In genomic region chr1:156194300-156194652, GRCh38 we compare ENCODE assay signal across 6 cellular contexts.
DNase-seq lines count a peak whose midpoint lies in the region; ATAC-seq lines count a peak whose summit lies in the region.

No MANE protein-coding gene starts in this region.

- H3K4me3 ChIP-seq in muscle layer of colon (ENCODE audit: low read depth in 1 of 2, low read length in 2 of 2) = peak overlapping the region; percentile 27 to 97

- ATAC-seq in HG03175 (IDR thresholded peaks at IDR 0.05; ENCODE audit: unreplicated experiment) = peak; percentile 4
- no peak for ATAC-seq in GM21360 (IDR thresholded peaks at IDR 0.05; ENCODE audit: unreplicated experiment)

- no peaks in the 10 kb centered on the region for H3K27me3 ChIP-seq in muscle layer of colon (ENCODE audit: control insufficient read depth in 1 of 2, insufficient read depth in 2 of 2, low read length in 2 of 2)

- H3K9ac ChIP-seq in muscle layer of colon (ENCODE audit: low read length) = peak overlapping the region; percentile 90

- peaks cover 22% of the 10 kb centered on the region for H3K4me1 ChIP-seq in muscle layer of colon (ENCODE audit: insufficient read depth, low read length)

- no peaks in the 10 kb centered on the region for H3K9me3 ChIP-seq in muscle layer of colon (ENCODE audit: low read length)

- peaks cover 3% of the 10 kb centered on the region for H3K36me3 ChIP-seq in muscle layer of colon (ENCODE audit: insufficient read depth, low read length)

- DNase-seq in NCI-H774 (lab: John Stamatoyannopoulos, UW) (no peak), kidney glomerular epithelial cell (lab: John Stamatoyannopoulos, UW) (no peak)

- H3K27ac ChIP-seq in angular gyrus (ENCODE audit: low read depth, low read length) = peak overlapping the region; percentile 56
- H3K27ac ChIP-seq in muscle layer of colon (ENCODE audit: low read depth, low read length) = peak overlapping the region; percentile 15
